ENCODE assay signal across 9 cellular contexts in genomic region chr9:26326473-26327044, GRCh38.
DNase-seq lines count a peak whose midpoint lies in the region; ATAC-seq and TF ChIP-seq lines count a peak whose summit lies in the region.
"Had no signal": no experiment of that assay in that cellular context is flagged by ENCODE, and none has a peak within 500 bp of the region (broad histone marks: within the 10 kb centered on the region; RNA-seq: fewer than 3 reads in every experiment).

No MANE protein-coding gene starts in this region.

- TF ChIP-seq CTCF in endodermal cell (conservative IDR thresholded peaks at IDR 0.05), result peak; percentile 91
- peak; percentile 85 to 96 (median 91) for TF ChIP-seq CTCF in nephron (IDR thresholded peaks at IDR 0.05; ENCODE audit: unreplicated experiment in 3 of 3)

- H3K27ac Mint-ChIP-seq in endodermal cell (no peak overlapping the region), nephron (peak overlapping the region; percentile 75 to 77 (median 76))

- no peaks in the 10 kb centered on the region for H3K36me3 ChIP-seq in endodermal cell (ENCODE audit: control insufficient read depth, insufficient read depth, low read length)
- H3K36me3 ChIP-seq: SJSA1 had no signal

- peaks cover under 1% of the 10 kb centered on the region for H3K4me1 Mint-ChIP-seq in endodermal cell
- H3K4me1 Mint-ChIP-seq in nephron, result peaks cover 35% of the 10 kb centered on the region

- H3K27ac ChIP-seq in endodermal cell (ENCODE audit: low read depth, low read length), result no peak overlapping the region
- H3K27ac ChIP-seq: SJSA1 had no signal

- no peaks in the 10 kb centered on the region for H3K36me3 Mint-ChIP-seq in endodermal cell (ENCODE audit: low read depth)
- H3K36me3 Mint-ChIP-seq in nephron (ENCODE audit: low read depth), result no peaks in the 10 kb centered on the region

- H3K9ac ChIP-seq in endodermal cell (ENCODE audit: extremely low read depth, low read length, poor library complexity, severe bottlenecking), result no peak overlapping the region

- H3K9me3 Mint-ChIP-seq in endodermal cell (no peaks in the 10 kb centered on the region), nephron (peaks cover 6% of the 10 kb centered on the region)

- 0 to 15% methylated on average over 1 to 6 of the region's 6 CpGs for WGBS in endodermal cell (ENCODE audit: insufficient coverage in 1 of 2, insufficient read length in 1 of 2), 2 experiments

- ATAC-seq in GM18519 (IDR thresholded peaks at IDR 0.05; ENCODE audit: low FRiP score, unreplicated experiment) (peak; percentile 78), HG03469 (IDR thresholded peaks at IDR 0.05; ENCODE audit: unreplicated experiment) (peak; percentile 44), GM21526 (IDR thresholded peaks at IDR 0.05; ENCODE audit: low FRiP score, unreplicated experiment) (no peak)

- no peaks in the 10 kb centered on the region for H3K4me1 ChIP-seq in endodermal cell (ENCODE audit: control insufficient read depth, insufficient read depth, low read length)
- H3K4me1 ChIP-seq: SJSA1 had no signal

- no peak overlapping the region for H3K4me3 ChIP-seq in endodermal cell (ENCODE audit: low read length)
- H3K4me3 ChIP-seq: SJSA1 had no signal

- no peaks in the 10 kb centered on the region for H3K27me3 Mint-ChIP-seq in endodermal cell (ENCODE audit: insufficient read depth)
- no peaks in the 10 kb centered on the region for H3K27me3 Mint-ChIP-seq in nephron (ENCODE audit: low read depth)

- DNase-seq in CD1c-positive myeloid dendritic cell (ENCODE audit: extremely low spot score) (peak; percentile 7), OCI-M1 (lab: John Stamatoyannopoulos, UW) (peak; percentile 88), endodermal cell (peak; percentile 81)
- no peak for DNase-seq in activated naive CD4-positive, alpha-beta T cell treated with Interleukin-2 at 50 U/mL for 16 hours

- H3K27me3 ChIP-seq in endodermal cell (ENCODE audit: control insufficient read depth, insufficient read depth, low read length, poor library complexity, severe bottlenecking), result no peaks in the 10 kb centered on the region
- H3K27me3 ChIP-seq: SJSA1 had no signal

- no peaks in the 10 kb centered on the region for H3K9me3 ChIP-seq in endodermal cell (ENCODE audit: control insufficient read depth, low read length)
- H3K9me3 ChIP-seq: SJSA1 had no signal

- H3K4me3 Mint-ChIP-seq in endodermal cell (no peak overlapping the region), nephron (no peak overlapping the region)
